In genomic region chr17:42347606-42348005, GRCh38 we compare ENCODE assay signal across 1 cellular context.
TF ChIP-seq lines count a peak whose summit lies in the region.

No MANE protein-coding gene starts in this region.

TF ChIP-seq in GM12878, 131 proteins besides CTCF, POLR2A, EP300 and RAD21:
- no peak for TF ChIP-seq SUZ12 (IDR thresholded peaks at IDR 0.05; ENCODE audit: unreplicated experiment)
- no peak for TF ChIP-seq TAF1 (IDR thresholded peaks at IDR 0.05; ENCODE audit: borderline replicate concordance, low read depth, low read length)
- no peak for TF ChIP-seq ZZZ3 (IDR thresholded peaks at IDR 0.05; ENCODE audit: control insufficient read depth, insufficient read length, low read depth)
- no peak for TF ChIP-seq NRF1 (conservative IDR thresholded peaks at IDR 0.05; ENCODE audit: low read depth, low read length)
- TF ChIP-seq YY1 (IDR thresholded peaks at IDR 0.05; ENCODE audit: low read depth, low read length), result no peak
- no peak for TF ChIP-seq SMAD5 (IDR thresholded peaks at IDR 0.05; ENCODE audit: low read depth)
- no peak for TF ChIP-seq WRNIP1 (IDR thresholded peaks at IDR 0.05; ENCODE audit: borderline replicate concordance, low read depth, low read length)
- TF ChIP-seq, protein P1, sequence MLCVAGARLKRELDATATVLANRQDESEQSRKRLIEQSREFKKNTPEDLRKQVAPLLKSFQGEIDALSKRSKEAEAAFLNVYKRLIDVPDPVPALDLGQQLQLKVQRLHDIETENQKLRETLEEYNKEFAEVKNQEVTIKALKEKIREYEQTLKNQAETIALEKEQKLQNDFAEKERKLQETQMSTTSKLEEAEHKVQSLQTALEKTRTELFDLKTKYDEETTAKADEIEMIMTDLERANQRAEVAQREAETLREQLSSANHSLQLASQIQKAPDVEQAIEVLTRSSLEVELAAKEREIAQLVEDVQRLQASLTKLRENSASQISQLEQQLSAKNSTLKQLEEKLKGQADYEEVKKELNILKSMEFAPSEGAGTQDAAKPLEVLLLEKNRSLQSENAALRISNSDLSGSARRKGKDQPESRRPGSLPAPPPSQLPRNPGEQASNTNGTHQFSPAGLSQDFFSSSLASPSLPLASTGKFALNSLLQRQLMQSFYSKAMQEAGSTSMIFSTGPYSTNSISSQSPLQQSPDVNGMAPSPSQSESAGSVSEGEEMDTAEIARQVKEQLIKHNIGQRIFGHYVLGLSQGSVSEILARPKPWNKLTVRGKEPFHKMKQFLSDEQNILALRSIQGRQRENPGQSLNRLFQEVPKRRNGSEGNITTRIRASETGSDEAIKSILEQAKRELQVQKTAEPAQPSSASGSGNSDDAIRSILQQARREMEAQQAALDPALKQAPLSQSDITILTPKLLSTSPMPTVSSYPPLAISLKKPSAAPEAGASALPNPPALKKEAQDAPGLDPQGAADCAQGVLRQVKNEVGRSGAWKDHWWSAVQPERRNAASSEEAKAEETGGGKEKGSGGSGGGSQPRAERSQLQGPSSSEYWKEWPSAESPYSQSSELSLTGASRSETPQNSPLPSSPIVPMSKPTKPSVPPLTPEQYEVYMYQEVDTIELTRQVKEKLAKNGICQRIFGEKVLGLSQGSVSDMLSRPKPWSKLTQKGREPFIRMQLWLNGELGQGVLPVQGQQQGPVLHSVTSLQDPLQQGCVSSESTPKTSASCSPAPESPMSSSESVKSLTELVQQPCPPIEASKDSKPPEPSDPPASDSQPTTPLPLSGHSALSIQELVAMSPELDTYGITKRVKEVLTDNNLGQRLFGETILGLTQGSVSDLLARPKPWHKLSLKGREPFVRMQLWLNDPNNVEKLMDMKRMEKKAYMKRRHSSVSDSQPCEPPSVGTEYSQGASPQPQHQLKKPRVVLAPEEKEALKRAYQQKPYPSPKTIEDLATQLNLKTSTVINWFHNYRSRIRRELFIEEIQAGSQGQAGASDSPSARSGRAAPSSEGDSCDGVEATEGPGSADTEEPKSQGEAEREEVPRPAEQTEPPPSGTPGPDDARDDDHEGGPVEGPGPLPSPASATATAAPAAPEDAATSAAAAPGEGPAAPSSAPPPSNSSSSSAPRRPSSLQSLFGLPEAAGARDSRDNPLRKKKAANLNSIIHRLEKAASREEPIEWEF (IDR thresholded peaks at IDR 0.05; ENCODE audit: insufficient replicate concordance, low read depth, low read length), result no peak
- TF ChIP-seq, protein P2, sequence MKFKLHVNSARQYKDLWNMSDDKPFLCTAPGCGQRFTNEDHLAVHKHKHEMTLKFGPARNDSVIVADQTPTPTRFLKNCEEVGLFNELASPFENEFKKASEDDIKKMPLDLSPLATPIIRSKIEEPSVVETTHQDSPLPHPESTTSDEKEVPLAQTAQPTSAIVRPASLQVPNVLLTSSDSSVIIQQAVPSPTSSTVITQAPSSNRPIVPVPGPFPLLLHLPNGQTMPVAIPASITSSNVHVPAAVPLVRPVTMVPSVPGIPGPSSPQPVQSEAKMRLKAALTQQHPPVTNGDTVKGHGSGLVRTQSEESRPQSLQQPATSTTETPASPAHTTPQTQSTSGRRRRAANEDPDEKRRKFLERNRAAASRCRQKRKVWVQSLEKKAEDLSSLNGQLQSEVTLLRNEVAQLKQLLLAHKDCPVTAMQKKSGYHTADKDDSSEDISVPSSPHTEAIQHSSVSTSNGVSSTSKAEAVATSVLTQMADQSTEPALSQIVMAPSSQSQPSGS (IDR thresholded peaks at IDR 0.05; ENCODE audit: low read length), result no peak
- TF ChIP-seq, protein P3, sequence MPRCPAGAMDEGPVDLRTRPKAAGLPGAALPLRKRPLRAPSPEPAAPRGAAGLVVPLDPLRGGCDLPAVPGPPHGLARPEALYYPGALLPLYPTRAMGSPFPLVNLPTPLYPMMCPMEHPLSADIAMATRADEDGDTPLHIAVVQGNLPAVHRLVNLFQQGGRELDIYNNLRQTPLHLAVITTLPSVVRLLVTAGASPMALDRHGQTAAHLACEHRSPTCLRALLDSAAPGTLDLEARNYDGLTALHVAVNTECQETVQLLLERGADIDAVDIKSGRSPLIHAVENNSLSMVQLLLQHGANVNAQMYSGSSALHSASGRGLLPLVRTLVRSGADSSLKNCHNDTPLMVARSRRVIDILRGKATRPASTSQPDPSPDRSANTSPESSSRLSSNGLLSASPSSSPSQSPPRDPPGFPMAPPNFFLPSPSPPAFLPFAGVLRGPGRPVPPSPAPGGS (IDR thresholded peaks at IDR 0.05; ENCODE audit: borderline replicate concordance, insufficient read depth, low read depth, low read length, poor library complexity, severe bottlenecking), result no peak
- TF ChIP-seq PAX8 (IDR thresholded peaks at IDR 0.05), result no peak
- TF ChIP-seq CHD1 (IDR thresholded peaks at IDR 0.05; ENCODE audit: low read depth, low read length), result no peak
TF ChIP-seq in GM12878: peak in this region for 0.
